In genomic region chr4:3725936-3726895, GRCh38 we compare ENCODE assay signal across 18 cellular contexts. TPM values are rescaled to one million over a fixed set of nuclear protein-coding genes. Genes with fewer than 3 reads are reported as not detected.
"Had no signal": no experiment of that assay in that cellular context is flagged by ENCODE, and none has a peak within 500 bp of the region (broad histone marks: within the 10 kb centered on the region; RNA-seq: fewer than 3 reads in every experiment).

No MANE protein-coding gene starts in this region.

- H3K9me3 ChIP-seq: colonic mucosa, left lung had no signal

- H3K4me1 Mint-ChIP-seq: activated CD4-positive, alpha-beta T cell treated with anti-CD3 and anti-CD28 coated beads, Interleukin-2, amount 10 ng/mL, durations not matched to agents 7 days and 5 days; central memory CD8-positive, alpha-beta T cell had no signal

- H3K27ac Mint-ChIP-seq: activated CD4-positive, alpha-beta T cell treated with anti-CD3 and anti-CD28 coated beads, Interleukin-2, amount 10 ng/mL, durations not matched to agents 7 days and 5 days; activated naive CD4-positive, alpha-beta T cell treated with anti-CD3 and anti-CD28 coated beads, Interleukin-2, amount 10 ng/mL, durations not matched to agents 7 days and 5 days; endodermal cell; nephron; stimulated activated naive B cell treated with anti-CD40 and anti-IgM and Interleukin-4, amounts not matched to agents 10 μg/mL and 1 μg/mL and 100 μg/mL, for 72 hours had no signal

- DNase-seq: activated CD4-positive, alpha-beta T cell treated with anti-CD3 and anti-CD28 coated beads, Interleukin-2, amount 10 ng/mL, durations not matched to agents 7 days and 5 days; activated CD8-positive, alpha-beta memory T cell treated with anti-CD3 and anti-CD28 coated beads, Interleukin-2, amount 50 U/mL, for 48 hours; activated effector memory CD4-positive, alpha-beta T cell treated with Interleukin-2 at 50 U/mL for 16 hours; activated naive CD4-positive, alpha-beta T cell treated with anti-CD3 and anti-CD28 coated beads, Interleukin-2, amount 10 ng/mL, durations not matched to agents 7 days and 5 days; activated T-cell treated with anti-CD3 and anti-CD28 coated beads, Interleukin-2, amount 50 U/mL, for 48 hours; aorta; brain microvascular endothelial cell; colonic mucosa; endodermal cell; foreskin melanocyte; left lung; midbrain; stimulated activated naive B cell treated with anti-CD40 and anti-IgM and Interleukin-4, amounts not matched to agents 10 μg/mL and 1 μg/mL and 100 μg/mL, for 72 hours; T1000 had no signal

- H3K36me3 ChIP-seq: brain microvascular endothelial cell, colonic mucosa, left lung had no signal

- ATAC-seq: activated CD4-positive, CD25-positive, alpha-beta regulatory T cell treated with anti-CD3 and anti-CD28 coated beads, Interleukin-2, amount 50 U/mL, for 24 hours; left lung; stimulated activated naive B cell treated with anti-CD40 and anti-IgM and Interleukin-4, amounts not matched to agents 10 μg/mL and 1 μg/mL and 100 μg/mL, for 72 hours had no signal

- H3K4me1 ChIP-seq: colonic mucosa, left lung had no signal

- H3K36me3 Mint-ChIP-seq: activated naive CD4-positive, alpha-beta T cell treated with anti-CD3 and anti-CD28 coated beads, Interleukin-2, amount 10 ng/mL, durations not matched to agents 7 days and 5 days; stimulated activated naive B cell treated with anti-CD40 and anti-IgM and Interleukin-4, amounts not matched to agents 10 μg/mL and 1 μg/mL and 100 μg/mL, for 72 hours had no signal

- H3K4me3 ChIP-seq: colonic mucosa, left lung had no signal

- H3K4me3 Mint-ChIP-seq: activated CD4-positive, alpha-beta T cell treated with anti-CD3 and anti-CD28 coated beads, Interleukin-2, amount 10 ng/mL, durations not matched to agents 7 days and 5 days; activated naive CD4-positive, alpha-beta T cell treated with anti-CD3 and anti-CD28 coated beads, Interleukin-2, amount 10 ng/mL, durations not matched to agents 7 days and 5 days; central memory CD8-positive, alpha-beta T cell; endodermal cell; stimulated activated naive B cell treated with anti-CD40 and anti-IgM and Interleukin-4, amounts not matched to agents 10 μg/mL and 1 μg/mL and 100 μg/mL, for 72 hours had no signal

- H3K9me3 Mint-ChIP-seq: activated CD4-positive, alpha-beta T cell treated with anti-CD3 and anti-CD28 coated beads, Interleukin-2, amount 10 ng/mL, durations not matched to agents 7 days and 5 days; activated naive CD4-positive, alpha-beta T cell treated with anti-CD3 and anti-CD28 coated beads, Interleukin-2, amount 10 ng/mL, durations not matched to agents 7 days and 5 days; central memory CD8-positive, alpha-beta T cell; endodermal cell; nephron; stimulated activated naive B cell treated with anti-CD40 and anti-IgM and Interleukin-4, amounts not matched to agents 10 μg/mL and 1 μg/mL and 100 μg/mL, for 72 hours had no signal

- H3K27ac ChIP-seq: brain microvascular endothelial cell, colonic mucosa, epithelial cell of prostate, left lung had no signal

RNA-seq across cellular contexts. Expression of gene ADRA2C, which starts 40.0 kb away (rescaled TPM):
- total RNA-seq: activated CD4-positive, alpha-beta T cell treated with anti-CD3 and anti-CD28 coated beads, Interleukin-2, amount 10 ng/mL, durations not matched to agents 7 days and 5 days had no signal
